16 cellular contexts compared by ENCODE assay signal in the genomic region with DNA sequence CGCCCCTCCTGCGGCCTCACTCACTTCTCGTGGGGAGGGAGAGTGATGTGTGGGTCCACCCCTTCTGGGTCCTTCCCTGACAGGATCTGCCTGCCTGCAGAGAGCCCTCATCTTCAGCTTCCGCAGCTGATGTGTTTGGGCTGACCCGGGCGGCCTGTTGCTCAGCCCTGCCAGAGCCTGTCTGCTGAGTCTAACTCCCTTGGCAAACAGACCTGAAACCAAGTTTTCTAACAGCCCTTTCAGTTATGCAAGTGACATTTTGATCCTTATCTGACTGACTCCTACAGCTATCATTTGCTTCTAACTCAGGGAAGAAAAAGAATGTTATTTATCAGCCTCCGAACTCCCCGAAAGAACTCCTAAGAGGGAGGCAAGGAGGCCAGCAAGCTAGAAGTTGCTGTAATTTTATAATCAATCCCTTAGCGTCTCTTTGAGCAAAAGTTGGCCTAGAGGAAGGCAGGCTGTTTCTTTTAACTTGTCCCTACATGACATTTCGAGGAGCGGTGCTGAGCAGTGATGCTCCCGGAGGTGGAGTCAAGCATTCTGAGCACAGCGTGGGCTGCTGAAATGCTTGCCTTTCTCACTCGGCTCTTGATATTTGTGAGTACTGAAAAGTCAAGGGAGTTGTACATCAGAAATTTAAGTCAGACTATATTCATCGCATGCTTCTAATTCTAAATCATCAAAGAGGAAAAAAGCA. TPM values are rescaled to one million over a fixed set of nuclear protein-coding genes. Genes with fewer than 3 reads are reported as not detected.
DNase-seq lines count a peak whose midpoint lies in the region; ATAC-seq, FAIRE-seq and TF ChIP-seq lines count a peak whose summit lies in the region.
"Had no signal": no experiment of that assay in that cellular context is flagged by ENCODE, and none has a peak within 500 bp of the region (broad histone marks: within the 10 kb centered on the region; RNA-seq: fewer than 3 reads in every experiment).

No MANE protein-coding gene starts in this region.

- no peak overlapping the region for H3K4me2 ChIP-seq in HepG2 (ENCODE audit: low read depth, low read length)
- H3K4me2 ChIP-seq: BLaER1 treated with 17β-estradiol and CSF1 and Interleukin-3, amounts not matched to agents 10 nM and 100 nM had no signal

- H3K27me3 ChIP-seq in HepG2 (ENCODE audit: control insufficient read depth in 1 of 2, insufficient read depth in 2 of 2, low read length in 2 of 2) (no peaks in the 10 kb centered on the region), stomach (no peaks in the 10 kb centered on the region)
- H3K27me3 ChIP-seq: BLaER1 treated with 17β-estradiol and CSF1 and Interleukin-3, amounts not matched to agents 10 nM and 100 nM had no signal

- BruUV-seq in HepG2 (replicated peaks; lab: Mats Ljungman, UMichigan), result no TSS peak

- ATAC-seq in HepG2, result peak; percentile 24; the same call in 2 of the 3 replicates
- ATAC-seq in HG02884 (IDR thresholded peaks at IDR 0.05; ENCODE audit: unreplicated experiment), result no peak
- ATAC-seq in HG03135 (IDR thresholded peaks at IDR 0.05; ENCODE audit: unreplicated experiment), result no peak
- ATAC-seq: psoas muscle had no signal

- H3K27ac ChIP-seq in HepG2 (ENCODE audit: extremely low read length, insufficient read depth, low read length) (no peak overlapping the region), stomach (peak overlapping the region in 4 of 5 donors; percentile 34 to 79 (median 60))
- H3K27ac ChIP-seq: BLaER1 treated with 17β-estradiol and CSF1 and Interleukin-3, amounts not matched to agents 10 nM and 100 nM; psoas muscle; SK-N-MC had no signal

- CTCF ChIA-PET in HepG2 (lab: Yijun Ruan, JAX; ENCODE audit: low intra/inter-chr PET ratio, low total read pairs), result no interaction called here

- TF ChIP-seq CTCF in epithelial cell of esophagus (IDR thresholded peaks at IDR 0.05; ENCODE audit: insufficient read depth, low read depth, low read length, missing control alignments), result no peak
- TF ChIP-seq CTCF in HepG2 (CRISPR knock-in tag; IDR thresholded peaks at IDR 0.05), result no peak
- no peak for TF ChIP-seq CTCF in stomach (IDR thresholded peaks at IDR 0.05)

- no peak overlapping the region for H3K4me3 ChIP-seq in epithelial cell of esophagus (ENCODE audit: low read length)
- H3K4me3 ChIP-seq in HepG2 (replicated peaks in 1 of 3; ENCODE audit: insufficient read depth in 1 of 3, low read depth in 2 of 3, low read length in 3 of 3), result no peak overlapping the region
- no peak overlapping the region for H3K4me3 ChIP-seq in stomach
- H3K4me3 ChIP-seq: BLaER1 treated with 17β-estradiol and CSF1 and Interleukin-3, amounts not matched to agents 10 nM and 100 nM; psoas muscle; SK-N-MC had no signal

- H3K4me1 ChIP-seq in HepG2 (ENCODE audit: insufficient read depth, low read length) (0 out of 2 replicates have a peak, but pooled peaks cover 8% of the 10 kb centered on the region), stomach (peaks cover 7 to 35% (median 17%) of the 10 kb centered on the region in 4 donors)
- H3K4me1 ChIP-seq: BLaER1 treated with 17β-estradiol and CSF1 and Interleukin-3, amounts not matched to agents 10 nM and 100 nM; psoas muscle had no signal

- H2AFZ ChIP-seq in HepG2 (ENCODE audit: low read length), result no peak overlapping the region

- in situ Hi-C loops in HepG2 (cut with HindIII; ENCODE audit: extremely low pct_ligation_motif_present, low pct_unique_long_range_greater_than_20kb), result no loop called here

- peaks cover 28 to 63% of the 10 kb centered on the region in 2 experiments; a peak in 4 of 5 replicates for H3K36me3 ChIP-seq in HepG2 (replicated peaks in 1 of 2; ENCODE audit: control insufficient read depth in 1 of 2, insufficient read depth in 2 of 2, low read length in 2 of 2)
- H3K36me3 ChIP-seq in stomach, result peaks cover 59 to 97% (median 95%) of the 10 kb centered on the region in 4 donors

- no peaks in the 10 kb centered on the region for H3K9me3 ChIP-seq in HepG2 (ENCODE audit: low read length)
- no peaks in the 10 kb centered on the region for H3K9me3 ChIP-seq in stomach
- H3K9me3 ChIP-seq: psoas muscle had no signal

- TF ChIP-seq RAD21 in HepG2 (CRISPR knock-in tag; IDR thresholded peaks at IDR 0.05), result no peak

- POLR2A ChIA-PET in HepG2 (lab: Yijun Ruan, JAX), result no interaction called here

- no peak for TF ChIP-seq EP300 in HepG2 (IDR thresholded peaks at IDR 0.05; ENCODE audit: low read depth in 2 of 2, low read length in 2 of 2)
- TF ChIP-seq EP300 in HepG2 (CRISPR knock-in tag; IDR thresholded peaks at IDR 0.05; ENCODE audit: borderline replicate concordance), result no peak
- no peak for TF ChIP-seq EP300 in stomach (IDR thresholded peaks at IDR 0.05)

- H3K9ac ChIP-seq in HepG2 (ENCODE audit: insufficient read depth, low read depth, low read length), result no peak overlapping the region
- H3K9ac ChIP-seq: BLaER1 treated with 17β-estradiol and CSF1 and Interleukin-3, amounts not matched to agents 10 nM and 100 nM had no signal

- 96% methylated on average over 15 of the region's 15 CpGs for WGBS in HepG2 (ENCODE audit: low lambda C conversion rate)
- 64 to 82% (median 77%) methylated on average over 15 of the region's 15 CpGs for WGBS in stomach, 5 donors

- no peaks in the 10 kb centered on the region for H3K79me2 ChIP-seq in HepG2 (ENCODE audit: insufficient read depth, low read length)

- DNase-seq in activated CD4-positive, CD25-positive, alpha-beta regulatory T cell treated with anti-CD3 and anti-CD28 coated beads, Interleukin-2, amount 50 U/mL, for 72 hours, result peak; percentile 46
- DNase-seq in epithelial cell of esophagus (ENCODE audit: low read depth) (peak; percentile 57), HepG2 (ENCODE audit: low spot score) (no peak), stomach (no peak), NOMO-1 (lab: John Stamatoyannopoulos, UW; ENCODE audit: unreplicated experiment in 2 of 2) (no peak), HT-29 (ENCODE audit: low spot score) (no peak)
- DNase-seq: activated T-cell treated with anti-CD3 and anti-CD28 coated beads, Interleukin-2, amount 50 U/mL, for 72 hours; effector memory CD4-positive, alpha-beta T cell; NK-92 treated with Interleukin-12 subunit alpha and Interleukin-12 subunit beta, amount 100 ng/mL, for 24 hours; psoas muscle; stimulated activated CD4-positive, alpha-beta T cell treated with anti-CD3 and anti-CD28 coated beads, Interleukin-4, amount 100 ng/mL, for 1 hour; stimulated activated naive CD4-positive, alpha-beta T cell had no signal

- no peaks in the 10 kb centered on the region for H4K20me1 ChIP-seq in HepG2 (ENCODE audit: insufficient read depth, low read length)

- TF ChIP-seq POLR2A in HepG2 (IDR thresholded peaks at IDR 0.05; ENCODE audit: insufficient read depth in 1 of 2, low read depth in 2 of 2, low read length in 2 of 2) (no peak), stomach (IDR thresholded peaks at IDR 0.05) (no peak)

- intact Hi-C loops in HepG2 (cut with micrococcal nuclease; ENCODE audit: unreplicated experiment), result loop anchor here (10.0 kb wide), 1 partner anchor 55 kb away; a partner anchor contains a TSS
- intact Hi-C loops in stomach (cut with DNase I; ENCODE audit: low total_unique reads), result no loop called here

- no peak for FAIRE-seq in HepG2 (lab: Jason Lieb, UNC)

RNA-seq across cellular contexts. Expression of a gene that starts 31.5 kb away (rescaled TPM):
- 7.2 and 14.2 TPM in 2 replicates for total RNA-seq in HepG2 (2016; rRNA removed; fragmentation: Illumina TruSeq; extraction: Trizol)
- total RNA-seq in HepG2 (2016; cell fraction: cytosol; rRNA removed; fragmentation: Illumina TruSeq; extraction: Trizol; ENCODE audit: low read depth), result 8.0 and 8.7 TPM in 2 replicates
- 8.0 and 14.5 TPM in 2 replicates for total RNA-seq in HepG2 (2016; cell fraction: insoluble cytoplasmic fraction; rRNA removed; fragmentation: Illumina TruSeq; extraction: Trizol)
- total RNA-seq in HepG2 (2016; cell fraction: membrane; rRNA removed; fragmentation: Illumina TruSeq; extraction: Trizol), result 14.1 and 16.1 TPM in 2 replicates
- total RNA-seq in HepG2 (2016; cell fraction: nucleus; rRNA removed; fragmentation: Illumina TruSeq; extraction: Trizol), result 15.5 and 18.8 TPM in 2 replicates
- polyA plus RNA-seq in HepG2 (2011; rRNA removed), result 136 and 160 TPM in 2 replicates
- 115 and 149 TPM in 2 replicates for polyA plus RNA-seq in HepG2 (2011; cell fraction: cytosol; rRNA removed)
- 402 and 439 TPM in 2 replicates for polyA plus RNA-seq in HepG2 (2011; cell fraction: nucleus; rRNA removed)
- polyA plus RNA-seq in HepG2 (2012), result 73.6 and 103 TPM in 2 replicates
- 7.6 and 9.3 TPM in 2 replicates for polyA plus RNA-seq in HepG2 (2016; cell fraction: cytosol; fragmentation: Illumina TruSeq; extraction: Trizol; ENCODE audit: low read depth)
- 10.4 and 11.5 TPM in 2 replicates for polyA plus RNA-seq in HepG2 (2016; cell fraction: insoluble cytoplasmic fraction; fragmentation: Illumina TruSeq; extraction: Trizol; ENCODE audit: low read depth)
- 13.7 and 16.7 TPM in 2 replicates for polyA plus RNA-seq in HepG2 (2016; cell fraction: membrane; fragmentation: Illumina TruSeq; extraction: Trizol; ENCODE audit: low read depth)
- 27.6 and 41.2 TPM in 2 replicates for polyA plus RNA-seq in HepG2 (2016; cell fraction: nucleus; fragmentation: Illumina TruSeq; extraction: Trizol; ENCODE audit: insufficient read depth, low read depth)
- polyA minus RNA-seq in HepG2 (2011; rRNA and poly(A)+ RNA removed; ENCODE audit: low replicate concordance), result 202 TPM in 1 of 2 replicates, not detected in the other
- 42.4 and 44.5 TPM in 2 replicates for polyA minus RNA-seq in HepG2 (2011; cell fraction: cytosol; rRNA and poly(A)+ RNA removed)
- 135 and 155 TPM in 2 replicates for polyA minus RNA-seq in HepG2 (2011; cell fraction: nucleus; rRNA and poly(A)+ RNA removed)
- 1 to 10 TPM in 3 of 5 donors, under 1 TPM in 1, not detected in 1; 0.58 to 3.5 (median 1.5) TPM for total RNA-seq in stomach
- polyA plus RNA-seq in stomach, result 1 to 10 TPM; 1.8 to 3.2 (median 1.9) TPM
- 0.81 and 3.4 TPM in 2 replicates for total RNA-seq in HT-29 (2014; rRNA removed; shearing (Covaris generic))

RNA-seq across cellular contexts. Expression of a gene that starts 54.3 kb away (rescaled TPM):
- total RNA-seq in HepG2 (2016; rRNA removed; fragmentation: Illumina TruSeq; extraction: Trizol) (11.4 and 12.4 TPM in 2 replicates), stomach (10 to 100 TPM in 4 of 5 donors, not detected in 1; 16.0 to 43.2 (median 28.4) TPM)
- 3.3 and 4.0 TPM in 2 replicates for total RNA-seq in HepG2 (2016; cell fraction: cytosol; rRNA removed; fragmentation: Illumina TruSeq; extraction: Trizol; ENCODE audit: low read depth)
- total RNA-seq in HepG2 (2016; cell fraction: insoluble cytoplasmic fraction; rRNA removed; fragmentation: Illumina TruSeq; extraction: Trizol), result 9.6 and 11.0 TPM in 2 replicates
- total RNA-seq in HepG2 (2016; cell fraction: membrane; rRNA removed; fragmentation: Illumina TruSeq; extraction: Trizol), result 7.1 and 7.7 TPM in 2 replicates
- total RNA-seq in HepG2 (2016; cell fraction: nucleus; rRNA removed; fragmentation: Illumina TruSeq; extraction: Trizol), result 10.9 and 11.0 TPM in 2 replicates
- polyA plus RNA-seq in HepG2 (2011; rRNA removed) (25.3 and 27.2 TPM in 2 replicates), stomach (1 to 10 TPM; 5.8 to 9.3 (median 6.5) TPM)
- polyA plus RNA-seq in HepG2 (2011; cell fraction: cytosol; rRNA removed), result 20.2 and 21.1 TPM in 2 replicates
- 14.4 and 15.0 TPM in 2 replicates for polyA plus RNA-seq in HepG2 (2011; cell fraction: nucleus; rRNA removed)
- polyA plus RNA-seq in HepG2 (2012), result 10.1 and 10.6 TPM in 2 replicates
- polyA plus RNA-seq in HepG2 (2016; cell fraction: cytosol; fragmentation: Illumina TruSeq; extraction: Trizol; ENCODE audit: low read depth), result 2.5 and 2.6 TPM in 2 replicates
- 17.4 and 17.9 TPM in 2 replicates for polyA plus RNA-seq in HepG2 (2016; cell fraction: insoluble cytoplasmic fraction; fragmentation: Illumina TruSeq; extraction: Trizol; ENCODE audit: low read depth)
- polyA plus RNA-seq in HepG2 (2016; cell fraction: membrane; fragmentation: Illumina TruSeq; extraction: Trizol; ENCODE audit: low read depth), result 4.7 and 4.9 TPM in 2 replicates
- polyA plus RNA-seq in HepG2 (2016; cell fraction: nucleus; fragmentation: Illumina TruSeq; extraction: Trizol; ENCODE audit: insufficient read depth, low read depth), result 16.0 and 16.8 TPM in 2 replicates
- polyA minus RNA-seq in HepG2 (2011; rRNA and poly(A)+ RNA removed; ENCODE audit: low replicate concordance), result 7.5 and 22.8 TPM in 2 replicates
- 8.2 and 8.5 TPM in 2 replicates for polyA minus RNA-seq in HepG2 (2011; cell fraction: cytosol; rRNA and poly(A)+ RNA removed)
- polyA minus RNA-seq in HepG2 (2011; cell fraction: nucleus; rRNA and poly(A)+ RNA removed), result 29.7 and 35.1 TPM in 2 replicates
- total RNA-seq in HT-29 (2014; rRNA removed; shearing (Covaris generic)), result 2.3 and 2.6 TPM in 2 replicates

Comparison
In these comparisons a context has a peak if more than half of its experiments do, and no peak if none do; other contexts are left out.
1. DNase-seq: peak in activated CD4-positive, CD25-positive, alpha-beta regulatory T cell treated with anti-CD3 and anti-CD28 coated beads, Interleukin-2, amount 50 U/mL, for 72 hours (single experiment) and epithelial cell of esophagus (single experiment); none in HepG2 (single experiment), stomach (single experiment), NOMO-1 (0 of 2) and HT-29 (single experiment).